In the genomic region with DNA sequence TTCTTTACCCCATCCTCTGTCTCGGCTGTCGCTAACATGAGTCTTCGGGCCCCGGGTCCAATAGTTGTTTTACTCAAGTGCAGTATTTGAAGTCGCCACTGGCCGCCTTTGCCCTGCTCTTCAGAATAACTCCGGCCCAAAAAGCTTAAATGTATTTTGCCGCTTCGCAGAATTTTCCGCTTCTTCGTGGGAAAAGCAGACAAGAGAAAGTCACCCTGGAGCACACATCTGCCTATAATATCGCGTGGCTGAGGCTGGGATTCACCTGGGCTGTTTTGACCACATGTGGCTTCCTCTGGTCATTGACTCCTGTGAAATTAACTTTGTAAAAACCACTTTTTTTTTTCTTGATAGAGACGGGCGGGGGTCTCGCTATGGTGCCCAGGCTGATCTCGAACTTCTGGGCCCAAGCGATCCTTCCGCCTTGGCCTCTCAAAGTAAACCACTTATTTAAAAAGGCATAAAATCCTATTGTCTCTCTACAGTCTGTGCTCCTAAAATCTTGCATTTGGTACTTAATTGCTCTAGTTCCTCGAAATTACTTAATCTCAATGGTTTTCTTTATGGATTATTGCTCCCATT, we compare ENCODE assay signal across 8 cellular contexts. TPM values are rescaled to one million over a fixed set of nuclear protein-coding genes. Genes with fewer than 3 reads are reported as not detected.
A peak's percentile ranks its signal among the peaks of the same experiment; 100 is the strongest.
DNase-seq lines count a peak whose midpoint lies in the region; ATAC-seq and TF ChIP-seq lines count a peak whose summit lies in the region.

No MANE protein-coding gene starts in this region.

- peak overlapping the region; percentile 95 for H3K4me3 Mint-ChIP-seq in memory B cell

- peak overlapping the region; percentile 18; the same call in 1 of the 2 replicates for H2AFZ ChIP-seq in Karpas-422 (ENCODE audit: low read length)

- H3K79me2 ChIP-seq in Karpas-422 (ENCODE audit: low read length) = peaks cover 53% of the 10 kb centered on the region

- H3K9me3 Mint-ChIP-seq in memory B cell = no peaks in the 10 kb centered on the region

- ATAC-seq in GM18505 (IDR thresholded peaks at IDR 0.05; ENCODE audit: unreplicated experiment) = peak; percentile 4
- ATAC-seq in memory B cell (ENCODE audit: low read depth) = no peak

- no peaks in the 10 kb centered on the region for H3K9me3 ChIP-seq in Karpas-422 (ENCODE audit: low read length)
- H3K9me3 ChIP-seq in breast epithelium = no peaks in the 10 kb centered on the region

- TF ChIP-seq POLR2A in GM18505 (IDR thresholded peaks at IDR 0.05; ENCODE audit: borderline replicate concordance, extremely low read depth, insufficient read depth, insufficient read length) (no peak), breast epithelium (IDR thresholded peaks at IDR 0.05) (no peak)

- no peaks in the 10 kb centered on the region for H3K27me3 Mint-ChIP-seq in memory B cell

- H3K36me3 ChIP-seq in Karpas-422 (ENCODE audit: insufficient read depth, low read length) (peaks cover 7% of the 10 kb centered on the region), breast epithelium (no peaks in the 10 kb centered on the region)

- no peaks in the 10 kb centered on the region for H3K9me2 ChIP-seq in Karpas-422 (replicated peaks; ENCODE audit: insufficient read depth, low read length)

- intact Hi-C loops in breast epithelium (cut with DNase I; ENCODE audit: low total_unique reads) = no loop called here

- peak overlapping the region; percentile 87 for H3K4me3 ChIP-seq in Karpas-422 (ENCODE audit: low read length)
- H3K4me3 ChIP-seq in breast epithelium = peak overlapping the region; percentile 77 to 88 (median 85)

- H3K27ac ChIP-seq in 22Rv1 (peak overlapping the region; percentile 85), Karpas-422 (ENCODE audit: low read length) (peak overlapping the region; percentile 46), breast epithelium (peak overlapping the region; percentile 84 to 89)

- H3K9ac ChIP-seq in Karpas-422 (ENCODE audit: low read length) = peak overlapping the region; percentile 82

- H3K4me1 Mint-ChIP-seq in memory B cell = peaks cover 24% of the 10 kb centered on the region

- no peaks in the 10 kb centered on the region for H4K20me1 ChIP-seq in Karpas-422 (ENCODE audit: insufficient read depth, low read depth, low read length)

- H3K27ac Mint-ChIP-seq in memory B cell = peak overlapping the region; percentile 98

- DNase-seq in Karpas-422 (no peak), breast epithelium (ENCODE audit: low spot score in 2 of 2) (no peak), memory B cell (ENCODE audit: low spot score in 2 of 2) (no peak), cerebellar nuclear complex (lab: John Stamatoyannopoulos, UW) (no peak), H4 (ENCODE audit: low spot score) (no peak)
- no peak for DNase-seq in stimulated activated CD8-positive, alpha-beta memory T cell treated with anti-CD3 and anti-CD28 coated beads, Interleukin-4, amount 100 ng/mL, for 48 hours

- peaks cover 8% of the 10 kb centered on the region for H3K36me3 Mint-ChIP-seq in memory B cell

- H3K4me1 ChIP-seq in Karpas-422 (ENCODE audit: low read length) (peaks cover 27% of the 10 kb centered on the region), breast epithelium (no peaks in the 10 kb centered on the region)

- no peaks in the 10 kb centered on the region for H3K27me3 ChIP-seq in Karpas-422 (ENCODE audit: low read length)
- no peaks in the 10 kb centered on the region for H3K27me3 ChIP-seq in breast epithelium

- H3K4me2 ChIP-seq in Karpas-422 (ENCODE audit: low read depth, low read length, poor library complexity, severe bottlenecking) = peak overlapping the region; percentile 87

- TF ChIP-seq CTCF in 22Rv1 (IDR thresholded peaks at IDR 0.05) (no peak; the same call in 1 of the 2 replicates), breast epithelium (IDR thresholded peaks at IDR 0.05) (no peak)

RNA-seq across cellular contexts. Expression of a gene that starts 0.7 kb away (rescaled TPM):
- total RNA-seq in Karpas-422 (2014; rRNA removed; shearing (Covaris generic); ENCODE audit: low replicate concordance) = 43.1 and 62.7 TPM in 2 replicates
- total RNA-seq in breast epithelium = 10 to 100 TPM; 18.4 to 37.9 (median 26.2) TPM
- 13.4 and 20.3 TPM in 2 replicates for total RNA-seq in H4 (2014; rRNA removed; shearing (Covaris generic))
